8 cellular contexts compared by ENCODE assay signal in genomic region chr4:153152453-153153338, GRCh38. TPM values are rescaled to one million over a fixed set of nuclear protein-coding genes. Genes with fewer than 3 reads are reported as not detected.
DNase-seq lines count a peak whose midpoint lies in the region; ATAC-seq and TF ChIP-seq lines count a peak whose summit lies in the region.

No MANE protein-coding gene starts in this region.

- H3K4me3 Mint-ChIP-seq in WTC11, result peak overlapping the region; percentile 78

- POLR2A ChIA-PET in WTC11 (lab: Charles Lee), result no interaction called here

- no peaks in the 10 kb centered on the region for H3K9me3 Mint-ChIP-seq in WTC11

- H3K27ac Mint-ChIP-seq in WTC11, result no peak overlapping the region; the same call in 1 of the 2 replicates

- intact Hi-C loops in mammary epithelial cell (cut with micrococcal nuclease), result loop anchor here (2.0 kb wide), 1 partner anchor 70 kb away; no protein-coding TSS in a partner anchor

- peak overlapping the region; percentile 23 to 60 (median 53) for H3K4me3 ChIP-seq in mammary epithelial cell (replicated peaks in 1 of 3; ENCODE audit: insufficient read depth in 1 of 3, low read depth in 2 of 3, low read length in 3 of 3)

- no peaks in the 10 kb centered on the region for H4K20me1 ChIP-seq in mammary epithelial cell (ENCODE audit: insufficient read depth, low read length)

- DNase-seq in EL (peak; percentile 29), NCI-H1436 treated with DMSO at 0.1 percent for 48 hours (lab: John Stamatoyannopoulos, UW) (peak; percentile 15), WTC11 (ENCODE audit: low spot score) (peak; percentile 51), mammary epithelial cell (peak; percentile 16), kidney tubule cell (ENCODE audit: low spot score) (peak; percentile 68), NAMALWA (ENCODE audit: low spot score) (no peak)
- peak; percentile 54 to 64 for DNase-seq in stimulated activated CD4-positive, alpha-beta T cell treated with anti-CD3 and anti-CD28 coated beads, Interleukin-1b, Interleukin-23, amount 100 ng/mL, for 4 hours (ENCODE audit: low read depth in 2 of 2)

- WGBS in mammary epithelial cell (ENCODE audit: low coverage, missing lambda C conversion rate), result 17% methylated on average over 26 of the region's 45 CpGs

- in situ Hi-C loops in mammary epithelial cell (cut with MboI; ENCODE audit: low sequenced_read_pairs in 2 of 2), result no loop called here

- H3K79me2 ChIP-seq in mammary epithelial cell (ENCODE audit: insufficient read depth, low read length), result no peaks in the 10 kb centered on the region

- peak overlapping the region; percentile 96 for H3K4me2 ChIP-seq in mammary epithelial cell (ENCODE audit: insufficient read depth, low read depth, low read length)

- H2AFZ ChIP-seq in mammary epithelial cell (ENCODE audit: low read depth, low read length), result peak overlapping the region; percentile 90

- H3K27me3 ChIP-seq in mammary epithelial cell (ENCODE audit: insufficient read depth, low read length), result no peaks in the 10 kb centered on the region

- no peaks in the 10 kb centered on the region for H3K36me3 Mint-ChIP-seq in WTC11

- no TSS peak for BruUV-seq in mammary epithelial cell (replicated peaks; lab: Mats Ljungman, UMichigan)

- no peak for TF ChIP-seq CTCF in WTC11 (IDR thresholded peaks at IDR 0.05)
- TF ChIP-seq CTCF in mammary epithelial cell (conservative IDR thresholded peaks at IDR 0.05 in 1 of 2, IDR thresholded peaks at IDR 0.05 in 1 of 2; ENCODE audit: extremely low read depth in 1 of 2, insufficient read depth in 1 of 2, low read depth in 1 of 2, low read length in 2 of 2), result no peak

- H3K4me1 Mint-ChIP-seq in WTC11, result peaks cover 56% of the 10 kb centered on the region

- no peak overlapping the region for H3K27ac ChIP-seq in mammary epithelial cell (ENCODE audit: insufficient read depth, low read depth, low read length)

- no peaks in the 10 kb centered on the region for H3K36me3 ChIP-seq in mammary epithelial cell (ENCODE audit: insufficient read depth, low read length)

- dilution Hi-C loops in mammary epithelial cell (cut with HindIII; ENCODE audit: low sequenced_read_pairs), result no loop called here

- peaks cover 68% of the 10 kb centered on the region for H3K27me3 Mint-ChIP-seq in WTC11 (ENCODE audit: low read depth)

- peaks cover 19% of the 10 kb centered on the region for H3K4me1 ChIP-seq in mammary epithelial cell (ENCODE audit: insufficient read depth, low read length)

- CTCF ChIA-PET in WTC11 (lab: Charles Lee), result interaction anchor here (1.5 to 1.9 kb wide), 3 partner anchors 10 to 52 kb away, joined by 4 to 18 read pairs (median 6); partner anchors contain the start of gene TRIM2
- CTCF ChIA-PET in mammary epithelial cell (lab: Charles Lee; ENCODE audit: low non-redundant PET), result interaction anchor here (0.6 kb wide), 1 partner anchor 455 kb away, joined by 5 read pairs; no protein-coding TSS in a partner anchor

- H3K9ac ChIP-seq in mammary epithelial cell (ENCODE audit: insufficient read depth, low read length), result no peak overlapping the region

- H3K9me3 ChIP-seq in mammary epithelial cell (replicated peaks; ENCODE audit: insufficient read depth, low read length), result no peaks in the 10 kb centered on the region

- ATAC-seq in HG02588 (IDR thresholded peaks at IDR 0.05; ENCODE audit: unreplicated experiment) (peak; percentile 14), WTC11 (peak; percentile 2)

TF ChIP-seq in WTC11, 78 proteins besides CTCF, POLR2A, EP300 and RAD21:
- TF ChIP-seq NFE2L1 (CRISPR knock-in tag; IDR thresholded peaks at IDR 0.05) (peak; percentile 56; the same call in 1 of the 2 replicates), FOXP4 (CRISPR knock-in tag; IDR thresholded peaks at IDR 0.05) (0 out of 2 replicates have a peak, but pooled peaks have one; percentile 41), FOXK1 (CRISPR knock-in tag; IDR thresholded peaks at IDR 0.05) (0 out of 2 replicates have a peak, but pooled peaks have one; percentile 33), ATF1 (CRISPR knock-in tag; IDR thresholded peaks at IDR 0.05) (no peak), ESRRA (CRISPR knock-in tag; IDR thresholded peaks at IDR 0.05; ENCODE audit: borderline replicate concordance) (0 out of 2 replicates have a peak, but pooled peaks have one; percentile 59), FOXP1 (CRISPR knock-in tag; IDR thresholded peaks at IDR 0.05; ENCODE audit: borderline replicate concordance) (no peak; the same call in 1 of the 2 replicates), ZNF423 (CRISPR knock-in tag; IDR thresholded peaks at IDR 0.05) (no peak), KAT7 (CRISPR knock-in tag; IDR thresholded peaks at IDR 0.05; ENCODE audit: borderline replicate concordance) (peak; percentile 14; the same call in 1 of the 2 replicates), ZBTB21 (CRISPR knock-in tag; IDR thresholded peaks at IDR 0.05; ENCODE audit: borderline replicate concordance) (peak; percentile 56), E2F5 (CRISPR knock-in tag; IDR thresholded peaks at IDR 0.05) (no peak), ARID4B (CRISPR knock-in tag; IDR thresholded peaks at IDR 0.05; ENCODE audit: borderline replicate concordance) (no peak)

RNA-seq across cellular contexts. Expression of gene TRIM2, which starts 51.5 kb away (rescaled TPM):
- 42.0 to 54.5 TPM (median 43.9 TPM) in 3 replicates for total RNA-seq in WTC11 (2021)
- total RNA-seq in mammary epithelial cell, result 10 to 100 TPM; 19.5 to 65.2 TPM
- polyA plus RNA-seq in mammary epithelial cell, result 11.0 TPM
- polyA minus RNA-seq in mammary epithelial cell, result 31.4 TPM
